Comparison of ENCODE assay signal across 19 cellular contexts in the genomic region with DNA sequence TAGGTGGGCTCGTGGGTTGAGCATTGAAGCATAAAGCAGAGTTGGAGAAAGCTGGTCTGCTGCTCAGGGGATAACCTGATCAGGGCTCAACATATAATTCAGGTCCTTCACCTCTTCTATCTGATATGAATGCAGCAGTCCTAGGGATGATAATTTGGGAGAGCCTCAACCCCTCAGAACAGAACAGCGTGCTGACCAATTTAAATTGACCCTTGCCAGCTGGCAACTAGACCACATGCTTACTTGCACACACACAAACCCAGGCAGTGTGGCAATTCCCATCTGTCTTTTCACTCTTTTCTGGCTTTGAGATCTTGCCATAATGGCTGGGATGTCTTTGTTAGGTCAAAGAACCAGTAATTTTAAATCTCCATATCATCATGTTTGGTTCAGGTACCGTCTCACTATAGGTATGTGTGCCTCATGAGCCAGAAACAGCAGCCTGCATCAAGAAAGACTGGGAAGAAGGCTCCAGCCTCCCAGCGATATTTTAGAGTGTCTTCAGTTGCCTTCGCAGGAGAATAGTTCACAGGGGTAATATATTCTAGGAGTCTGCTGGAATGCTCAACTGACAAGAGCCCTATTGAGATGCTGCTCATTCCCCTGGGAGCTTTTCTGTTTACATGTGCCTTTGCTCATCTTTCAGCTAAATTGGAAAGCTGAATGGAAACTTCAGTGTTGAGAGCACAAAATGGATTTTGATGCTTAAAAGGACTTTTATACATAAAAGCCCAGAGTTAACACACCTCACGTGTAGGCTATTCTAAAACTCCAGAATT.
"Had no signal": no experiment of that assay in that cellular context is flagged by ENCODE, and none has a peak within 500 bp of the region (broad histone marks: within the 10 kb centered on the region; RNA-seq: fewer than 3 reads in every experiment).

No MANE protein-coding gene starts in this region.

- H3K4me3 Mint-ChIP-seq: activated CD4-positive, alpha-beta T cell treated with anti-CD3 and anti-CD28 coated beads, Interleukin-2, amount 10 ng/mL, durations not matched to agents 24 days and 14 days; activated CD8-positive, alpha-beta T cell treated with anti-CD3 and anti-CD28 coated beads, Interleukin-2, amount 10 ng/mL, durations not matched to agents 7 days and 5 days; activated naive CD4-positive, alpha-beta T cell treated with anti-CD3 and anti-CD28 coated beads, Interleukin-2, amount 10 ng/mL, durations not matched to agents 7 days and 5 days; activated T-cell treated with anti-CD3 and anti-CD28 coated beads, Interleukin-2, amount 50 U/mL, for 24 hours; stimulated activated naive CD8-positive, alpha-beta T cell treated with anti-CD3 and anti-CD28 coated beads, Interleukin-15, amount 100 ng/mL, for 72 hours had no signal

- H3K4me3 ChIP-seq: coronary artery, gastrocnemius medialis, left ventricle myocardium inferior, prostate gland had no signal

- DNase-seq: activated CD4-positive, alpha-beta T cell treated with anti-CD3 and anti-CD28 coated beads, Interleukin-2, amount 10 ng/mL, durations not matched to agents 24 days and 14 days; activated CD8-positive, alpha-beta T cell treated with anti-CD3 and anti-CD28 coated beads, Interleukin-2, amount 10 ng/mL, durations not matched to agents 7 days and 5 days; activated naive CD4-positive, alpha-beta T cell treated with anti-CD3 and anti-CD28 coated beads, Interleukin-2, amount 10 ng/mL, durations not matched to agents 7 days and 5 days; activated T-cell treated with anti-CD3 and anti-CD28 coated beads, Interleukin-2, amount 50 U/mL, for 24 hours; aorta; brain microvascular endothelial cell; central memory CD4-positive, alpha-beta T cell; gastrocnemius medialis; head of caudate nucleus; kidney; left ventricle myocardium inferior; right cardiac atrium; small intestine; stimulated activated CD4-positive, alpha-beta T cell treated with anti-CD3 and anti-CD28 coated beads, Interleukin-4, amount 100 ng/mL, for 1 hour; stimulated activated naive CD8-positive, alpha-beta T cell treated with anti-CD3 and anti-CD28 coated beads, Interleukin-15, amount 100 ng/mL, for 72 hours; trophoblast cell had no signal

- H3K27me3 ChIP-seq: brain microvascular endothelial cell, gastrocnemius medialis, vagina had no signal

- H3K27ac ChIP-seq: brain microvascular endothelial cell, coronary artery, gastrocnemius medialis, left ventricle myocardium inferior, prostate gland, vagina had no signal

- H3K36me3 ChIP-seq: brain microvascular endothelial cell, gastrocnemius medialis, left ventricle myocardium inferior, prostate gland, vagina had no signal

- H3K36me3 Mint-ChIP-seq: activated naive CD4-positive, alpha-beta T cell treated with anti-CD3 and anti-CD28 coated beads, Interleukin-2, amount 10 ng/mL, durations not matched to agents 7 days and 5 days had no signal

- ATAC-seq: activated CD8-positive, alpha-beta T cell treated with anti-CD3 and anti-CD28 coated beads, Interleukin-2, amount 10 ng/mL, durations not matched to agents 7 days and 5 days; gastrocnemius medialis; right cardiac atrium; stimulated activated naive CD8-positive, alpha-beta T cell treated with anti-CD3 and anti-CD28 coated beads, Interleukin-15, amount 100 ng/mL, for 72 hours had no signal

- H3K27me3 Mint-ChIP-seq: activated CD4-positive, alpha-beta T cell treated with anti-CD3 and anti-CD28 coated beads, Interleukin-2, amount 10 ng/mL, durations not matched to agents 24 days and 14 days; activated naive CD4-positive, alpha-beta T cell treated with anti-CD3 and anti-CD28 coated beads, Interleukin-2, amount 10 ng/mL, durations not matched to agents 7 days and 5 days; activated T-cell treated with anti-CD3 and anti-CD28 coated beads, Interleukin-2, amount 50 U/mL, for 24 hours; stimulated activated naive CD8-positive, alpha-beta T cell treated with anti-CD3 and anti-CD28 coated beads, Interleukin-15, amount 100 ng/mL, for 72 hours had no signal

- H3K4me1 ChIP-seq: gastrocnemius medialis, prostate gland, vagina had no signal

- H3K4me1 Mint-ChIP-seq: activated CD4-positive, alpha-beta T cell treated with anti-CD3 and anti-CD28 coated beads, Interleukin-2, amount 10 ng/mL, durations not matched to agents 24 days and 14 days; activated naive CD4-positive, alpha-beta T cell treated with anti-CD3 and anti-CD28 coated beads, Interleukin-2, amount 10 ng/mL, durations not matched to agents 7 days and 5 days; stimulated activated naive CD8-positive, alpha-beta T cell treated with anti-CD3 and anti-CD28 coated beads, Interleukin-15, amount 100 ng/mL, for 72 hours had no signal

- H3K9me3 ChIP-seq: gastrocnemius medialis, left ventricle myocardium inferior, prostate gland, vagina had no signal

- H3K9me3 Mint-ChIP-seq: activated CD4-positive, alpha-beta T cell treated with anti-CD3 and anti-CD28 coated beads, Interleukin-2, amount 10 ng/mL, durations not matched to agents 24 days and 14 days; activated naive CD4-positive, alpha-beta T cell treated with anti-CD3 and anti-CD28 coated beads, Interleukin-2, amount 10 ng/mL, durations not matched to agents 7 days and 5 days had no signal

- FAIRE-seq: kidney, small intestine had no signal

- H3K27ac Mint-ChIP-seq: activated CD4-positive, alpha-beta T cell treated with anti-CD3 and anti-CD28 coated beads, Interleukin-2, amount 10 ng/mL, durations not matched to agents 24 days and 14 days; activated CD8-positive, alpha-beta T cell treated with anti-CD3 and anti-CD28 coated beads, Interleukin-2, amount 10 ng/mL, durations not matched to agents 7 days and 5 days; activated naive CD4-positive, alpha-beta T cell treated with anti-CD3 and anti-CD28 coated beads, Interleukin-2, amount 10 ng/mL, durations not matched to agents 7 days and 5 days; activated T-cell treated with anti-CD3 and anti-CD28 coated beads, Interleukin-2, amount 50 U/mL, for 24 hours; stimulated activated naive CD8-positive, alpha-beta T cell treated with anti-CD3 and anti-CD28 coated beads, Interleukin-15, amount 100 ng/mL, for 72 hours had no signal
